ENCODE assay signal across 7 cellular contexts in the genomic region with DNA sequence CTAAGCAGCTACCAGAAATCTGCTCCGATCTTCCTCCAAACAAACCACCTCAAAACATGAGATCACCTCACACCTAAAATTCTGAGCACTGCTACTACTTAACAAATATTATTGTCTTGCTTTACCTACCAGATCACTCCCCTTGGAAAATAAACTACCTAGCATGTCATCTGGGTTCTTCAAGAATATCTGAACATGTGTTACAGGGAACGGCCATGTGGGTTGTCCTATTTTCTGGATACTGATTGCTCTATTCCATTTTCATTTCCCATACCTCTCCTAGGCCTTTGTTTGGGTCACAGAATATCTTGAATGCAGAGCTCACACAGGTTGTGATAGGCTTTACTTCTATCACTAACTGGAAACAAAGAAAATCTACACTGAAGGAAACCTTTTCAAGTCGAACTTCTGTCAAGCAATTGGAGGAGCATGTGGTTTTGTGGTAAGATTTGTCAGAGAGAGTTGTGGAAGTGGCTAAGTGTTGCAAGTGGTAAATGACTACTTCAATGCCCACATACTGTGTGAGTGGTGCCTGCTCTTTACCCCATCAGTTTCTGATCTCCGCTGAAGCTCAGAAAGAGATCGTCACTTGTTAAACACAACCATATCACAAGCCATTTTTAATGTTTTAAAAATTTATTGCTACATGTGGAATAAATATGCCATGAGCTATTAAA.
DNase-seq lines count a peak whose midpoint lies in the region; ATAC-seq and TF ChIP-seq lines count a peak whose summit lies in the region.

No MANE protein-coding gene starts in this region.

- H3K36me3 Mint-ChIP-seq in activated B cell treated with CpG ODN at 0.5 μM for 24 hours (ENCODE audit: low read depth): no peaks in the 10 kb centered on the region

- peaks cover 6% of the 10 kb centered on the region for H3K27me3 Mint-ChIP-seq in activated B cell treated with CpG ODN at 0.5 μM for 24 hours

- intact Hi-C loops in activated B cell treated with CpG ODN at 0.5 μM for 24 hours (cut with micrococcal nuclease) (no loop called here), adrenal gland (cut with DNase I) (no loop called here)

- H3K4me3 Mint-ChIP-seq in activated B cell treated with CpG ODN at 0.5 μM for 24 hours: no peak overlapping the region

- POLR2A ChIA-PET in activated B cell treated with CpG ODN at 0.5 μM for 24 hours (lab: Charles Lee): interaction anchor here (0.7 kb wide), 1 partner anchor 147 kb away, joined by 4 read pairs; no protein-coding TSS in a partner anchor

- peak; percentile 91 for DNase-seq in Jurkat, Clone E6-1 (ENCODE audit: low read depth, low spot score)
- DNase-seq in activated B cell treated with CpG ODN at 0.5 μM for 24 hours: no peak
- DNase-seq in myocyte (ENCODE audit: low read depth): peak; percentile 72
- no peak for DNase-seq in adrenal gland
- DNase-seq in NCI-H345 (lab: John Stamatoyannopoulos, UW): no peak

- H3K27me3 ChIP-seq in adrenal gland: no peaks in the 10 kb centered on the region

- no peaks in the 10 kb centered on the region for H3K9me3 ChIP-seq in adrenal gland (replicated peaks in 1 of 3)

- ATAC-seq in GM18498 (IDR thresholded peaks at IDR 0.05; ENCODE audit: unreplicated experiment) (peak; percentile 53), activated B cell treated with CpG ODN at 0.5 μM for 24 hours (ENCODE audit: low read depth) (peak; percentile 56), HG03342 (IDR thresholded peaks at IDR 0.05; ENCODE audit: unreplicated experiment) (no peak)

- no peak for TF ChIP-seq POLR2A in adrenal gland (IDR thresholded peaks at IDR 0.05)

- no peaks in the 10 kb centered on the region for H3K36me3 ChIP-seq in adrenal gland (replicated peaks in 1 of 2)

- H3K4me3 ChIP-seq in Jurkat, Clone E6-1 (ENCODE audit: low read length): no peak overlapping the region
- H3K4me3 ChIP-seq in adrenal gland: no peak overlapping the region

- H3K27ac ChIP-seq in adrenal gland: no peak overlapping the region

- H3K4me1 Mint-ChIP-seq in activated B cell treated with CpG ODN at 0.5 μM for 24 hours: peaks cover 6% of the 10 kb centered on the region

- CTCF ChIA-PET in activated B cell treated with CpG ODN at 0.5 μM for 24 hours (lab: Charles Lee): interaction anchor here (0.6 kb wide), 1 partner anchor 86 kb away, joined by 3 read pairs; no protein-coding TSS in a partner anchor

- H3K4me1 ChIP-seq in adrenal gland (replicated peaks in 1 of 2): no peaks in the 10 kb centered on the region

- no peak overlapping the region for H3K27ac Mint-ChIP-seq in activated B cell treated with CpG ODN at 0.5 μM for 24 hours

- 76 to 85% (median 80%) methylated on average over 5 of the region's 5 CpGs for WGBS in adrenal gland, 4 donors

- H3K9me3 Mint-ChIP-seq in activated B cell treated with CpG ODN at 0.5 μM for 24 hours: no peaks in the 10 kb centered on the region

- no peak for TF ChIP-seq CTCF in activated B cell treated with CpG ODN at 0.5 μM for 24 hours (IDR thresholded peaks at IDR 0.05)
- TF ChIP-seq CTCF in adrenal gland (IDR thresholded peaks at IDR 0.05): no peak

Comparison
In these comparisons a context has a peak if more than half of its experiments do, and no peak if none do; other contexts are left out.
1. DNase-seq: peak in Jurkat, Clone E6-1 (single experiment) and myocyte (single experiment); none in activated B cell treated with CpG ODN at 0.5 μM for 24 hours (single experiment), adrenal gland (0 of 7) and NCI-H345 (single experiment).